1 cellular context compared by ENCODE assay signal in genomic region chr17:82200743-82201497, GRCh38.
A peak's percentile ranks its signal among the peaks of the same experiment; 100 is the strongest.
TF ChIP-seq lines count a peak whose summit lies in the region.

No MANE protein-coding gene starts in this region.

TF ChIP-seq in K562, 482 proteins besides CTCF, POLR2A, EP300 and RAD21 (continued from another document and continues in another):
- TF ChIP-seq ZNF212 (CRISPR knock-in tag; IDR thresholded peaks at IDR 0.05): no peak
- TF ChIP-seq GTF2B (IDR thresholded peaks at IDR 0.05; ENCODE audit: extremely low read depth, insufficient read length): peak; percentile 27
- TF ChIP-seq CHCHD3 (CRISPR knock-in tag; IDR thresholded peaks at IDR 0.05): no peak
- no peak for TF ChIP-seq THRAP3 (IDR thresholded peaks at IDR 0.05; ENCODE audit: borderline replicate concordance)
- TF ChIP-seq TRIM24 (IDR thresholded peaks at IDR 0.05): peak in 1 of 2 experiments; percentile 32; a peak in 1 of 4 replicates
- TF ChIP-seq ZBTB26 (CRISPR knock-in tag; IDR thresholded peaks at IDR 0.05): no peak
- TF ChIP-seq BCLAF1 (IDR thresholded peaks at IDR 0.05; ENCODE audit: borderline replicate concordance in 1 of 2, control insufficient read depth in 1 of 2, low read depth in 2 of 2, low read length in 1 of 2): no peak
- no peak for TF ChIP-seq NFIX (CRISPR knock-in tag; IDR thresholded peaks at IDR 0.05; ENCODE audit: low read depth)
- no peak for TF ChIP-seq U2AF2 (optimal IDR thresholded peaks at IDR 0.05; ENCODE audit: low read depth, low read length)
- no peak for TF ChIP-seq ETS2 (tag; IDR thresholded peaks at IDR 0.05; ENCODE audit: borderline replicate concordance, poor library complexity, severe bottlenecking)
- no peak for TF ChIP-seq HIVEP1 (CRISPR knock-in tag; IDR thresholded peaks at IDR 0.05)
- no peak for TF ChIP-seq ELK3 (CRISPR knock-in tag; IDR thresholded peaks at IDR 0.05)
- TF ChIP-seq SREBF1 (IDR thresholded peaks at IDR 0.05; ENCODE audit: borderline replicate concordance, low read depth, low read length): no peak
- TF ChIP-seq FOXO4 (CRISPR knock-in tag; IDR thresholded peaks at IDR 0.05): no peak
- TF ChIP-seq BACH1 (tag; IDR thresholded peaks at IDR 0.05): no peak
- no peak for TF ChIP-seq ZNF324 (CRISPR knock-in tag; IDR thresholded peaks at IDR 0.05)
- TF ChIP-seq HNRNPH1 (optimal IDR thresholded peaks at IDR 0.05; ENCODE audit: low read depth, low read length): no peak
- TF ChIP-seq IRF9 (tag; IDR thresholded peaks at IDR 0.05): no peak
- TF ChIP-seq ETS1 (conservative IDR thresholded peaks at IDR 0.05; ENCODE audit: control insufficient read depth, low read depth, low read length): no peak
- peak; percentile 61 for TF ChIP-seq TCF3 (CRISPR knock-in tag; IDR thresholded peaks at IDR 0.05)
- no peak for TF ChIP-seq THAP7 (CRISPR knock-in tag; IDR thresholded peaks at IDR 0.05)
- no peak for TF ChIP-seq CBX8 (IDR thresholded peaks at IDR 0.05; ENCODE audit: borderline replicate concordance, extremely low read depth, low read depth, low read length, poor library complexity, severe bottlenecking)
- peak in 1 of 3 experiments; percentile 50; a peak in 2 of 6 replicates for TF ChIP-seq ZBTB11 (CRISPR knock-in tag; IDR thresholded peaks at IDR 0.05)
- TF ChIP-seq AFF4 (CRISPR knock-in tag; IDR thresholded peaks at IDR 0.05): no peak
- TF ChIP-seq TSC22D4 (tag; IDR thresholded peaks at IDR 0.05): no peak
- no peak for TF ChIP-seq ZNF766 (CRISPR knock-in tag; conservative IDR thresholded peaks at IDR 0.05)
- no peak for TF ChIP-seq TAF7 (tag; IDR thresholded peaks at IDR 0.05)
- TF ChIP-seq ZNF551 (CRISPR knock-in tag; IDR thresholded peaks at IDR 0.05): no peak
- TF ChIP-seq SRF (CRISPR knock-in tag; IDR thresholded peaks at IDR 0.05): no peak
- no peak for TF ChIP-seq USF1 (CRISPR knock-in tag; IDR thresholded peaks at IDR 0.05)
- no peak for TF ChIP-seq BHLHE40 (IDR thresholded peaks at IDR 0.05; ENCODE audit: low read length)
- TF ChIP-seq HDAC3 (IDR thresholded peaks at IDR 0.05; ENCODE audit: borderline replicate concordance, partially characterized antibody): peak; percentile 31
- no peak for TF ChIP-seq CCAR2 (IDR thresholded peaks at IDR 0.05; ENCODE audit: low read depth, low read length)
- no peak for TF ChIP-seq POLR3A (IDR thresholded peaks at IDR 0.05; ENCODE audit: borderline replicate concordance, extremely low read depth, insufficient read depth, insufficient read length)
- no peak for TF ChIP-seq MTA2 (IDR thresholded peaks at IDR 0.05; ENCODE audit: low read depth)
- TF ChIP-seq JUNB (CRISPR knock-in tag; conservative IDR thresholded peaks at IDR 0.05): no peak
- no peak for TF ChIP-seq TARDBP (IDR thresholded peaks at IDR 0.05)
- no peak for TF ChIP-seq MAFK (IDR thresholded peaks at IDR 0.05; ENCODE audit: low read length)
- no peak for TF ChIP-seq ZNF280B (CRISPR knock-in tag; IDR thresholded peaks at IDR 0.05)
- no peak for TF ChIP-seq ZNF586 (CRISPR knock-in tag; conservative IDR thresholded peaks at IDR 0.05)
- no peak for TF ChIP-seq ZNF561 (CRISPR knock-in tag; conservative IDR thresholded peaks at IDR 0.05)
- no peak for TF ChIP-seq HOXB6 (CRISPR knock-in tag; IDR thresholded peaks at IDR 0.05; ENCODE audit: borderline replicate concordance)
- TF ChIP-seq ZNF717 (CRISPR knock-in tag; IDR thresholded peaks at IDR 0.05): no peak
- TF ChIP-seq NCOR1 (IDR thresholded peaks at IDR 0.05): peak; percentile 73
